8 cellular contexts compared by ENCODE assay signal in the genomic region with DNA sequence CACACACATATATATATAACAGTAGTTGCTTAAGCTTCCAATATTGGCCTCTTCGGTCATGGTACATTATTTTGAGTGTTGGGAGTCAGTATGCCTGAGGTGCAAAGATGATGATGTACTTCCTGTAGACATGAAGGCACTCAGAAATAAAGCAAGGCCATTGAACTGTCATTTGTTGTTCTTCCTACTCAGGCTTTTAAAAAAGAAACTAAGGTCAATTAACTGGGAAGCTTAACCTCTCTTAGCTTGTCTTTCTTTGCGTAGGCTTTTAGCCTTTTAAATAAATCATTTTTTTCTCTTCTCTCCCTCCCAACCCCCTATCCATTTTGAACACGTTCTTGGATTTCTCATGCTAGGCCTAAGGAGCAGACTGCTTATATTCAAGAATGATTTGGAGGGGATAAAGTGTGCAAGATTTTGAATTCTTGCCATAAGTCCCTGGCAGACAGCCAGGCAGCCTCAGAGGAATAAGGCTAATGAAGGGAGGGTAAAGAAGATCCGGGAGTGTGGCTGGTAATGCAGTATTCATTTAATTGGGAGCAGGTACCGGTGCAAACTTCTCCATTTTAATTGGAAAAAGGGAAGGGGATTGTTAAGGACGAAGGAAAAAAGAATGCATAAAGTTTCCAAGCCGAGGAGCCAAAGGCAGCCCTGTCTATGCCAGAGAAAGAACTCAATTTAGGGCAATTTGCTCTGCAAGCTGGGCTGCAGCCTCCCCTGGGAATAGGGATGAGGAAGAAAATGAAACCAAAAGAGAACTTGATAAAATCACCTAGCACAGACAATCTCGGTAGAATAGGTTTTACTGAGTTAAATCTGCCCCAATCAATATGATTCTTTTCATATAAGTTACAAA.
DNase-seq lines count a peak whose midpoint lies in the region; ATAC-seq and TF ChIP-seq lines count a peak whose summit lies in the region.

No MANE protein-coding gene starts in this region.

- no peak overlapping the region for H3K4me3 Mint-ChIP-seq in MCF 10A (ENCODE audit: unreplicated experiment)

- TF ChIP-seq POLR2A in breast epithelium (IDR thresholded peaks at IDR 0.05): no peak
- TF ChIP-seq POLR2A in thyroid gland (IDR thresholded peaks at IDR 0.05): no peak

- H3K9me3 ChIP-seq in breast epithelium: no peaks in the 10 kb centered on the region
- H3K9me3 ChIP-seq in thyroid gland: no peaks in the 10 kb centered on the region

- BruUV-seq in MCF 10A (replicated peaks; lab: Mats Ljungman, UMichigan): no TSS peak

- 37 to 41% methylated on average over 8 of the region's 8 CpGs for WGBS in thyroid gland, 2 donors

- H3K36me3 ChIP-seq in breast epithelium (no peaks in the 10 kb centered on the region), thyroid gland (no peaks in the 10 kb centered on the region)

- no peaks in the 10 kb centered on the region for H3K4me1 Mint-ChIP-seq in MCF 10A (ENCODE audit: insufficient read depth, unreplicated experiment)

- POLR2A ChIA-PET in MCF 10A (lab: Yijun Ruan, JAX): no interaction called here

- DNase-seq in breast epithelium (ENCODE audit: low spot score in 2 of 2) (no peak), MCF 10A (ENCODE audit: unreplicated experiment) (no peak), NCI-H82 treated with DMSO at 0.1 percent for 48 hours (lab: John Stamatoyannopoulos, UW; ENCODE audit: unreplicated experiment) (peak; percentile 80), fibroblast of villous mesenchyme (ENCODE audit: low read depth) (peak; percentile 0), thyroid gland (peak; percentile 28)
- DNase-seq in activated CD4-positive, alpha-beta T cell treated with anti-CD3 and anti-CD28 coated beads for 1 hour: no peak

- H3K27ac Mint-ChIP-seq in MCF 10A (ENCODE audit: low read depth, unreplicated experiment): no peak overlapping the region

- ATAC-seq in GM18868 (IDR thresholded peaks at IDR 0.05; ENCODE audit: unreplicated experiment) (no peak), GM19452 (IDR thresholded peaks at IDR 0.05; ENCODE audit: unreplicated experiment) (no peak)

- TF ChIP-seq CTCF in breast epithelium (IDR thresholded peaks at IDR 0.05) (no peak), MCF 10A (IDR thresholded peaks at IDR 0.05; ENCODE audit: unreplicated experiment) (no peak), fibroblast of villous mesenchyme (IDR thresholded peaks at IDR 0.05; ENCODE audit: insufficient read depth, low read depth, low read length) (no peak), thyroid gland (IDR thresholded peaks at IDR 0.05) (no peak)

- H3K27me3 ChIP-seq in breast epithelium (no peaks in the 10 kb centered on the region), thyroid gland (no peaks in the 10 kb centered on the region)

- intact Hi-C loops in breast epithelium (cut with DNase I; ENCODE audit: low total_unique reads): no loop called here
- intact Hi-C loops in MCF 10A (cut with micrococcal nuclease): no loop called here
- intact Hi-C loops in thyroid gland (cut with DNase I): no loop called here

- H3K9me3 Mint-ChIP-seq in MCF 10A (ENCODE audit: unreplicated experiment): no peaks in the 10 kb centered on the region

- no peaks in the 10 kb centered on the region for H3K36me3 Mint-ChIP-seq in MCF 10A (ENCODE audit: insufficient read depth, unreplicated experiment)

- no peaks in the 10 kb centered on the region for H3K4me1 ChIP-seq in breast epithelium
- H3K4me1 ChIP-seq in thyroid gland: peaks cover 0 to 6% of the 10 kb centered on the region in 2 donors

- H3K27me3 Mint-ChIP-seq in MCF 10A (ENCODE audit: insufficient read depth, unreplicated experiment): peaks cover 74% of the 10 kb centered on the region

- CTCF ChIA-PET in MCF 10A (lab: Yijun Ruan, JAX): no interaction called here

- H3K27ac ChIP-seq in breast epithelium: no peak overlapping the region
- no peak overlapping the region for H3K27ac ChIP-seq in thyroid gland

- H3K4me3 ChIP-seq in breast epithelium: peak overlapping the region in 2 of 3 donors; percentile 25 to 46
- H3K4me3 ChIP-seq in fibroblast of villous mesenchyme (ENCODE audit: low read depth, low read length): no peak overlapping the region
- H3K4me3 ChIP-seq in thyroid gland (replicated peaks in 1 of 3): no peak overlapping the region

Comparison
In these comparisons a context has a peak if more than half of its experiments do, and no peak if none do; other contexts are left out.
1. DNase-seq: peak in NCI-H82 treated with DMSO at 0.1 percent for 48 hours (single experiment), fibroblast of villous mesenchyme (single experiment) and thyroid gland (2 of 2); none in breast epithelium (0 of 2), MCF 10A (single experiment) and activated CD4-positive, alpha-beta T cell treated with anti-CD3 and anti-CD28 coated beads for 1 hour (single experiment).
2. H3K4me3 ChIP-seq: peak in breast epithelium (2 of 3); none in fibroblast of villous mesenchyme (single experiment) and thyroid gland (0 of 3).